8 cellular contexts compared by ENCODE assay signal in the genomic region with DNA sequence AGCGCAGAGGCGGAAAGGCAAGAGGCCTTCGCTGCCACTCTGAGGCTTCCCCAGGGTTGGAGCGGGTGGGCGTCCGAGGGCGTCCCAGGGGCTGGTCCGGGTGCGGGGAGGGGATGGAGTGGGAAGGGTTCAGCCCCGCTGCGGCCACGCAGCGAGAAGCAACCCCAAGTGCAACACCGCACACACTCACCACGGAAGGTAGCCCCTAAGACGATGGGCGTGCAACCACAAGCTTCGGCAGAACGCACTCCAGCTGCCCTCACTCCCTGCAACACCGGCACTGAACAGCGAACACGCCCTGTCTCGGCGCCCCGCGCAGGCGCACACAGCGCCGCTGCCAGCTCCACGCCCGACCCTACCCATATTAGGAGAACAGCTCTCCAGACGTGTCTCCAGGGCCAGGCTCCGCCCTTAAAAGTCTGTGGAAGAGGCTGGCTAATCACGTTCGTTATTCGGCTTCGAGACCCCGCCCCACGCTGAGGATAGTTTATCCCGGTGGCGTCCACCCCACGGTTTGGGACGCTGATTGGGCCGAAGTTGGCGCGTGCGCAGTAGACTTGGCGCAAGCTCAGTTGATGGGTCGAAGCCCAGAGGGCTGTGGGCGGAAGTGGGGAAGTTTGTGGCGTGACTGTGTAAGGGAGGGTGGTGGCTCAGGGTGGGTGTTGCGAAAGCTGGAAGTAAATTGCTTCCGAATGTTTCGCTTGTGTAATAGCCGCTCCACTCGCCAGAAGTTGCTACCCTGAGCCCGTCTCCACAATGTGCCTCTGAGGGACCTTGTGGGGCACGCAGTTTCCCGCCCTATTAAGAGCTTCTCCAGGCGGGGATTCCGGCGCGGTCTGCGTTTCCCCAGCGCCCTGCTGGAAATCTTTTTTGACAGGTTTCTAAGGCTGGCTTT.
DNase-seq lines count a peak whose midpoint lies in the region; ATAC-seq lines count a peak whose summit lies in the region.

A gene (minus strand): TSS at position 300 of the 895 bp plus-strand sequence. CDS start 343 bp downstream, outside the sequence.

- DNase-seq in C1 segment of cervical spinal cord (lab: John Stamatoyannopoulos, UW): peak; percentile 96 to 100 (median 99)
- DNase-seq in NCI-H748 treated with DMSO at 0.1 percent for 48 hours (lab: John Stamatoyannopoulos, UW): peak; percentile 96
- peak; percentile 100 for DNase-seq in activated CD4-positive, alpha-beta T cell treated with anti-CD3 and anti-CD28 coated beads, Interleukin-2, amount 50 U/mL, for 24 hours (ENCODE audit: low read depth in 1 of 2, low spot score in 1 of 2)
- peak; percentile 100 for DNase-seq in dedifferentiated amniotic fluid mesenchymal stem cell (ENCODE audit: extremely low spot score)
- peak; percentile 100 for DNase-seq in left kidney (ENCODE audit: low read depth, low spot score)
- DNase-seq in stimulated activated CD4-positive, alpha-beta T cell treated with anti-CD3 and anti-CD28 coated beads, Interleukin-2, amount 100 ng/mL, for 24 hours: peak; percentile 100

- ATAC-seq in GM19372 (IDR thresholded peaks at IDR 0.05; ENCODE audit: low read depth, unreplicated experiment) (peak; percentile 98), HG03558 (IDR thresholded peaks at IDR 0.05; ENCODE audit: extremely low read depth, unreplicated experiment) (peak; percentile 96)

Comparison
In these comparisons a context has a peak if more than half of its experiments do, and no peak if none do; other contexts are left out.
1. Peak in every context shown above with its lines: DNase-seq and ATAC-seq.